ENCODE assay signal across 8 cellular contexts in genomic region chr13:19864018-19864338, GRCh38. TPM values are rescaled to one million over a fixed set of nuclear protein-coding genes. Genes with fewer than 3 reads are reported as not detected.
A peak's percentile ranks its signal among the peaks of the same experiment; 100 is the strongest.
DNase-seq lines count a peak whose midpoint lies in the region; ATAC-seq and TF ChIP-seq lines count a peak whose summit lies in the region.

No MANE protein-coding gene starts in this region.

- no peaks in the 10 kb centered on the region for H3K36me3 ChIP-seq in brain microvascular endothelial cell (replicated peaks)

- POLR2A ChIA-PET in T-cell (lab: Charles Lee), result interaction anchor here in 1 of 2 donors (0.6 to 1.7 kb wide), 2 partner anchors 11 to 155 kb away, joined by 5 to 6 read pairs; no protein-coding TSS in a partner anchor

- H3K27ac Mint-ChIP-seq in IgD-negative memory B cell (peak overlapping the region; percentile 82 to 96 (median 96)), T-cell (peak overlapping the region; percentile 90 to 92)

- CTCF ChIA-PET in T-cell (lab: Charles Lee), result interaction anchor here in 1 of 2 donors (1.0 to 1.4 kb wide), 4 partner anchors 12 to 257 kb away, joined by 3 to 5 read pairs (median 3); partner anchors contain the start of gene PSPC1

- H3K36me3 Mint-ChIP-seq in IgD-negative memory B cell (peaks cover 2% of the 10 kb centered on the region), T-cell (peaks cover 2% of the 10 kb centered on the region)

- peak overlapping the region; percentile 65 for H3K4me3 ChIP-seq in brain microvascular endothelial cell (ENCODE audit: low read depth, low read length)

- DNase-seq in GM03348 (ENCODE audit: low spot score) (peak; percentile 67), T-cell (peak in 30 of 34 experiments; percentile 7 to 60 (median 38)), brain microvascular endothelial cell (peak; percentile 56), inferior parietal cortex (ENCODE audit: extremely low spot score) (peak; percentile 60)
- DNase-seq in stimulated activated CD4-positive, alpha-beta T cell treated with anti-CD3 and anti-CD28 coated beads, Interleukin-15, amount 100 ng/mL, for 24 hours, result peak; percentile 69

- no peaks in the 10 kb centered on the region for H3K27me3 ChIP-seq in brain microvascular endothelial cell (replicated peaks)

- in situ Hi-C loops in brain microvascular endothelial cell (cut with HindIII; ENCODE audit: low pct_ligation_motif_present, low sequenced_read_pairs), result no loop called here

- H3K9me3 Mint-ChIP-seq in IgD-negative memory B cell, result no peaks in the 10 kb centered on the region
- H3K9me3 Mint-ChIP-seq in T-cell, result no peaks in the 10 kb centered on the region

- TF ChIP-seq CTCF in brain microvascular endothelial cell (IDR thresholded peaks at IDR 0.05; ENCODE audit: low read depth, low read length, missing control alignments), result no peak

- ATAC-seq in GM21529 (IDR thresholded peaks at IDR 0.05; ENCODE audit: unreplicated experiment) (peak; percentile 28), T-cell (replicated peaks in 1 of 4) (peak; percentile 20 to 27 (median 23)), esophagus mucosa (no peak)

- H3K4me1 Mint-ChIP-seq in IgD-negative memory B cell (peaks cover 15 to 21% (median 15%) of the 10 kb centered on the region in 3 donors), T-cell (peaks cover 25 to 37% (median 34%) of the 10 kb centered on the region in 3 donors)

- peak overlapping the region; percentile 92 for H3K27ac ChIP-seq in brain microvascular endothelial cell

- H3K27me3 Mint-ChIP-seq in IgD-negative memory B cell, result no peaks in the 10 kb centered on the region
- H3K27me3 Mint-ChIP-seq in T-cell, result no peaks in the 10 kb centered on the region

- H3K4me3 Mint-ChIP-seq in IgD-negative memory B cell (peak overlapping the region; percentile 86 to 96 (median 92)), T-cell (peak overlapping the region; percentile 91 to 98 (median 95))

RNA-seq across cellular contexts. Expression of gene ZMYM5, which starts 0.5 kb away (rescaled TPM):
- polyA plus RNA-seq in IgD-negative memory B cell, result 31.7 TPM
- total RNA-seq in T-cell (10 to 100 TPM; 19.2 to 30.9 (median 23.0) TPM), esophagus mucosa (10.7 TPM)
